In genomic region chr7:129308047-129308446, GRCh38 we compare ENCODE assay signal across 13 cellular contexts.
DNase-seq lines count a peak whose midpoint lies in the region; ATAC-seq, FAIRE-seq and TF ChIP-seq lines count a peak whose summit lies in the region.
"Had no signal": no experiment of that assay in that cellular context is flagged by ENCODE, and none has a peak within 500 bp of the region (broad histone marks: within the 10 kb centered on the region; RNA-seq: fewer than 3 reads in every experiment).

No MANE protein-coding gene starts in this region.

- no peak for FAIRE-seq in GM12891 (lab: Jason Lieb, UNC)
- FAIRE-seq: endothelial cell of umbilical vein had no signal

- peak; percentile 20 for DNase-seq in MV-4-11 (lab: John Stamatoyannopoulos, UW)
- peak; percentile 90 for DNase-seq in MCF 10A (ENCODE audit: unreplicated experiment)
- peak; percentile 26 for DNase-seq in globus pallidus (ENCODE audit: low spot score)
- DNase-seq in sciatic nerve (ENCODE audit: low spot score) = no peak
- DNase-seq in GM12891 (ENCODE audit: insufficient read length, low spot score) = no peak
- no peak for DNase-seq in NCI-H526 (lab: John Stamatoyannopoulos, UW)
- DNase-seq: activated T-cell treated with anti-CD3 and anti-CD28 coated beads, Interleukin-2, amount 50 U/mL, for 48 hours; aorta; KG1 had no signal

- intact Hi-C loops in MCF 10A (cut with micrococcal nuclease) (no loop called here), sciatic nerve (cut with DNase I) (no loop called here)

- BruUV-seq in MCF 10A (replicated peaks; lab: Mats Ljungman, UMichigan) = no TSS peak

- H3K4me3 Mint-ChIP-seq in MCF 10A (ENCODE audit: unreplicated experiment) = peak overlapping the region; percentile 22
- H3K4me3 Mint-ChIP-seq: CD14-positive monocyte had no signal

- H3K27ac Mint-ChIP-seq in MCF 10A (ENCODE audit: low read depth, unreplicated experiment) = peak overlapping the region; percentile 92

- no peaks in the 10 kb centered on the region for H3K36me3 Mint-ChIP-seq in MCF 10A (ENCODE audit: insufficient read depth, unreplicated experiment)

- CTCF ChIA-PET in MCF 10A (lab: Yijun Ruan, JAX) = interaction anchor here (0.5 to 2.2 kb wide), 11 partner anchors 10 to 126 kb away, joined by 3 to 10 read pairs (median 4); partner anchors contain the start of gene STRIP2

- POLR2A ChIA-PET in MCF 10A (lab: Yijun Ruan, JAX) = interaction anchor here (0.6 to 2.4 kb wide), 15 partner anchors 9 to 608 kb away, joined by 3 to 24 read pairs (median 4); partner anchors contain the start of gene AHCYL2

- H3K4me1 Mint-ChIP-seq in MCF 10A (ENCODE audit: insufficient read depth, unreplicated experiment) = peaks cover 15% of the 10 kb centered on the region

- peak; percentile 56 for ATAC-seq in sciatic nerve
- ATAC-seq in GM21619 (IDR thresholded peaks at IDR 0.05; ENCODE audit: unreplicated experiment) = no peak
- no peak for ATAC-seq in GM18511 (IDR thresholded peaks at IDR 0.05; ENCODE audit: unreplicated experiment)

- no peaks in the 10 kb centered on the region for H3K27me3 Mint-ChIP-seq in MCF 10A (ENCODE audit: insufficient read depth, unreplicated experiment)

- peaks cover 5% of the 10 kb centered on the region for H3K9me3 Mint-ChIP-seq in MCF 10A (ENCODE audit: unreplicated experiment)

- TF ChIP-seq CTCF in MCF 10A (IDR thresholded peaks at IDR 0.05; ENCODE audit: unreplicated experiment) = no peak

- TF ChIP-seq POLR2A in GM12891 (IDR thresholded peaks at IDR 0.05; ENCODE audit: low read depth, low read length) = no peak

TF ChIP-seq in GM12891, 5 proteins besides CTCF, POLR2A, EP300 and RAD21:
- TF ChIP-seq TAF1 (IDR thresholded peaks at IDR 0.05; ENCODE audit: low read depth, low read length) (no peak), POU2F2 (IDR thresholded peaks at IDR 0.05; ENCODE audit: low read depth, low read length) (no peak), SPI1 (IDR thresholded peaks at IDR 0.05; ENCODE audit: low read depth, low read length) (no peak), PAX5 (IDR thresholded peaks at IDR 0.05; ENCODE audit: insufficient read depth, low read length, severe bottlenecking) (no peak), POLR2AphosphoS5 (IDR thresholded peaks at IDR 0.05; ENCODE audit: low read depth, low read length) (no peak)
TF ChIP-seq in GM12891: peak in this region for 0.

Comparison
In these comparisons a context has a peak if more than half of its experiments do, and no peak if none do; other contexts are left out.
1. DNase-seq: peak in MV-4-11 (single experiment), MCF 10A (single experiment) and globus pallidus (single experiment); none in sciatic nerve (single experiment), GM12891 (single experiment) and NCI-H526 (0 of 2).